Comparison of ENCODE assay signal across 9 cellular contexts in genomic region chr2:14634885-14635871, GRCh38. TPM values are rescaled to one million over a fixed set of nuclear protein-coding genes. Genes with fewer than 3 reads are reported as not detected.
DNase-seq lines count a peak whose midpoint lies in the region; ATAC-seq, FAIRE-seq and TF ChIP-seq lines count a peak whose summit lies in the region.
"Had no signal": no experiment of that assay in that cellular context is flagged by ENCODE, and none has a peak within 500 bp of the region (broad histone marks: within the 10 kb centered on the region; RNA-seq: fewer than 3 reads in every experiment).

No MANE protein-coding gene starts in this region.

- ATAC-seq in pancreas (peak; percentile 43 to 65 (median 62)), HG02884 (IDR thresholded peaks at IDR 0.05; ENCODE audit: unreplicated experiment) (no peak)
- ATAC-seq in activated T-cell treated with anti-CD3 and anti-CD28 coated beads, Interleukin-2, amount 50 U/mL, for 4 hours, result no peak

- H3K36me3 ChIP-seq in WERI-Rb-1 (no peaks in the 10 kb centered on the region), pancreas (no peaks in the 10 kb centered on the region)
- H3K36me3 ChIP-seq: neutrophil had no signal

- 1 to 3% methylated on average over 65 to 68 of the region's 68 CpGs for WGBS in pancreas, 2 donors

- no peaks in the 10 kb centered on the region for H3K4me1 Mint-ChIP-seq in activated T-cell treated with anti-CD3 and anti-CD28 coated beads, Interleukin-2, amount 50 U/mL, for 4 hours (ENCODE audit: low read depth)

- H3K27me3 ChIP-seq in WERI-Rb-1 (ENCODE audit: insufficient read depth, low read depth, severe bottlenecking) (peaks cover 5% of the 10 kb centered on the region), pancreas (no peaks in the 10 kb centered on the region)

- TF ChIP-seq CTCF in WERI-Rb-1 (IDR thresholded peaks at IDR 0.05; ENCODE audit: low read depth, low read length) (peak; percentile 49; the same call in 1 of the 2 replicates), pancreas (IDR thresholded peaks at IDR 0.05) (no peak)

- no peaks in the 10 kb centered on the region for H3K9me3 ChIP-seq in WERI-Rb-1 (ENCODE audit: severe bottlenecking)
- no peaks in the 10 kb centered on the region for H3K9me3 ChIP-seq in pancreas
- H3K9me3 ChIP-seq: neutrophil had no signal

- H3K27me3 Mint-ChIP-seq in activated T-cell treated with anti-CD3 and anti-CD28 coated beads, Interleukin-2, amount 50 U/mL, for 4 hours (ENCODE audit: low read depth), result peaks cover 49% of the 10 kb centered on the region

- H3K4me3 ChIP-seq in WERI-Rb-1 (ENCODE audit: low read depth, low read length), result peak overlapping the region; percentile 71
- H3K4me3 ChIP-seq in pancreas, result peak overlapping the region; percentile 56 to 73 (median 64)

- H3K4me1 ChIP-seq in pancreas, result peaks cover 7 to 18% (median 11%) of the 10 kb centered on the region in 3 donors

- intact Hi-C loops in cardiac septum (cut with DNase I), result no loop called here
- intact Hi-C loops in pancreas (cut with DNase I), result no loop called here

- H3K9me3 Mint-ChIP-seq in activated T-cell treated with anti-CD3 and anti-CD28 coated beads, Interleukin-2, amount 50 U/mL, for 4 hours, result no peaks in the 10 kb centered on the region

- H3K27ac ChIP-seq in WERI-Rb-1 (peak overlapping the region; percentile 47), pancreas (peak overlapping the region; percentile 79 to 93 (median 90))
- H3K27ac ChIP-seq: neutrophil had no signal

- H3K36me3 Mint-ChIP-seq in activated T-cell treated with anti-CD3 and anti-CD28 coated beads, Interleukin-2, amount 50 U/mL, for 4 hours (ENCODE audit: insufficient read depth), result no peaks in the 10 kb centered on the region

- DNase-seq in DMS53 treated with DMSO at 0.1 percent for 48 hours (lab: John Stamatoyannopoulos, UW; ENCODE audit: unreplicated experiment), result peak; percentile 74
- peak; percentile 90 for DNase-seq in NCI-H1105 (lab: John Stamatoyannopoulos, UW)
- DNase-seq in WERI-Rb-1, result peak; percentile 95
- peak; percentile 81 for DNase-seq in cardiac septum (ENCODE audit: low spot score)
- DNase-seq in pancreas, result peak; percentile 84 to 92 (median 88)
- DNase-seq in activated T-cell treated with anti-CD3 and anti-CD28 coated beads, Interleukin-2, amount 50 U/mL, for 4 hours, result no peak
- DNase-seq in dedifferentiated amniotic fluid mesenchymal stem cell (ENCODE audit: extremely low spot score), result no peak

- no peak overlapping the region for H3K4me3 Mint-ChIP-seq in activated T-cell treated with anti-CD3 and anti-CD28 coated beads, Interleukin-2, amount 50 U/mL, for 4 hours

- FAIRE-seq in pancreas (lab: Jason Lieb, UNC), result no peak

RNA-seq across cellular contexts. Expression of gene LRATD1, which starts 2.7 kb away (rescaled TPM):
- total RNA-seq in cardiac septum (0.67 TPM), pancreas (1 to 10 TPM; 3.1 to 6.9 (median 4.5) TPM)
- 1 to 10 TPM; 3.0 to 7.9 TPM for polyA plus RNA-seq in pancreas
- under 1 TPM in 2 of 3 donors, not detected in 1; 0.05 to 0.11 TPM for total RNA-seq in activated T-cell treated with anti-CD3 and anti-CD28 coated beads, Interleukin-2, amount 50 U/mL, for 4 hours

Comparison
In these comparisons a context has a peak if more than half of its experiments do, and no peak if none do; other contexts are left out.
1. DNase-seq: peak in DMS53 treated with DMSO at 0.1 percent for 48 hours (single experiment), NCI-H1105 (single experiment), WERI-Rb-1 (single experiment), cardiac septum (single experiment) and pancreas (6 of 6); none in activated T-cell treated with anti-CD3 and anti-CD28 coated beads, Interleukin-2, amount 50 U/mL, for 4 hours (single experiment) and dedifferentiated amniotic fluid mesenchymal stem cell (single experiment).
2. ATAC-seq: peak in pancreas (4 of 4); none in HG02884 (single experiment) and activated T-cell treated with anti-CD3 and anti-CD28 coated beads, Interleukin-2, amount 50 U/mL, for 4 hours (0 of 2).